8 cellular contexts compared by ENCODE assay signal in genomic region chr6:158284340-158285210, GRCh38. TPM values are rescaled to one million over a fixed set of nuclear protein-coding genes. Genes with fewer than 3 reads are reported as not detected.
DNase-seq lines count a peak whose midpoint lies in the region; ATAC-seq, FAIRE-seq and TF ChIP-seq lines count a peak whose summit lies in the region.

No MANE protein-coding gene starts in this region.

- H3K4me3 Mint-ChIP-seq in activated T-cell treated with anti-CD3 and anti-CD28 coated beads, Interleukin-2, amount 50 U/mL, for 72 hours: peak overlapping the region; percentile 14 to 54
- peak overlapping the region in 4 of 5 experiments; percentile 43 to 71 (median 55) for H3K4me3 Mint-ChIP-seq in brain
- no peak overlapping the region for H3K4me3 Mint-ChIP-seq in activated CD4-positive, alpha-beta T cell treated with anti-CD3 and anti-CD28 coated beads, Interleukin-2, amount 10 ng/mL, durations not matched to agents 24 days and 14 days

- peak overlapping the region; percentile 35 for H3K27ac Mint-ChIP-seq in activated T-cell treated with anti-CD3 and anti-CD28 coated beads, Interleukin-2, amount 50 U/mL, for 72 hours
- H3K27ac Mint-ChIP-seq in brain: peak overlapping the region; percentile 7 to 92 (median 84)
- H3K27ac Mint-ChIP-seq in activated CD4-positive, alpha-beta T cell treated with anti-CD3 and anti-CD28 coated beads, Interleukin-2, amount 10 ng/mL, durations not matched to agents 24 days and 14 days: no peak overlapping the region

- peak; percentile 58 to 71 for ATAC-seq in activated T-cell treated with anti-CD3 and anti-CD28 coated beads, Interleukin-2, amount 50 U/mL, for 72 hours (replicated peaks in 1 of 2)
- ATAC-seq in thoracic aorta (ENCODE audit: insufficient number of reproducible peaks, low FRiP score, low read depth): peak; percentile 62
- no peak for ATAC-seq in omental fat pad (ENCODE audit: low FRiP score)
- no peak for ATAC-seq in GM21360 (IDR thresholded peaks at IDR 0.05; ENCODE audit: unreplicated experiment)

- no peaks in the 10 kb centered on the region for H3K36me3 ChIP-seq in thoracic aorta

- H3K4me1 Mint-ChIP-seq in activated T-cell treated with anti-CD3 and anti-CD28 coated beads, Interleukin-2, amount 50 U/mL, for 72 hours (ENCODE audit: low read depth): peaks cover 32% of the 10 kb centered on the region
- peaks cover 73% of the 10 kb centered on the region for H3K4me1 Mint-ChIP-seq in brain
- H3K4me1 Mint-ChIP-seq in activated CD4-positive, alpha-beta T cell treated with anti-CD3 and anti-CD28 coated beads, Interleukin-2, amount 10 ng/mL, durations not matched to agents 24 days and 14 days: peaks cover 29% of the 10 kb centered on the region

- H3K9me3 Mint-ChIP-seq in activated T-cell treated with anti-CD3 and anti-CD28 coated beads, Interleukin-2, amount 50 U/mL, for 72 hours: no peaks in the 10 kb centered on the region
- H3K9me3 Mint-ChIP-seq in brain: peaks cover 0 to under 1% (median 0%) of the 10 kb centered on the region in 5 experiments
- no peaks in the 10 kb centered on the region for H3K9me3 Mint-ChIP-seq in activated CD4-positive, alpha-beta T cell treated with anti-CD3 and anti-CD28 coated beads, Interleukin-2, amount 10 ng/mL, durations not matched to agents 24 days and 14 days

- no peaks in the 10 kb centered on the region for H3K9me3 ChIP-seq in thoracic aorta

- H3K4me1 ChIP-seq in thoracic aorta (ENCODE audit: control insufficient read depth in 1 of 2, low read depth in 2 of 2): peaks cover 29 to 41% of the 10 kb centered on the region in 2 donors

- no peaks in the 10 kb centered on the region for H3K27me3 ChIP-seq in thoracic aorta (replicated peaks; ENCODE audit: insufficient read depth)

- DNase-seq in activated T-cell treated with anti-CD3 and anti-CD28 coated beads, Interleukin-2, amount 50 U/mL, for 72 hours: no peak
- DNase-seq in activated T-cell treated with anti-CD3 and anti-CD28 coated beads for 4 hours (no peak), thoracic aorta (ENCODE audit: low spot score) (no peak), omental fat pad (ENCODE audit: low spot score) (no peak)
- no peak for DNase-seq in activated CD4-positive, alpha-beta T cell treated with anti-CD3 and anti-CD28 coated beads, Interleukin-2, amount 10 ng/mL, durations not matched to agents 24 days and 14 days

- TF ChIP-seq CTCF in brain (conservative IDR thresholded peaks at IDR 0.05): no peak
- TF ChIP-seq CTCF in thoracic aorta (IDR thresholded peaks at IDR 0.05): no peak
- TF ChIP-seq CTCF in omental fat pad (IDR thresholded peaks at IDR 0.05): no peak

- H3K36me3 Mint-ChIP-seq in activated T-cell treated with anti-CD3 and anti-CD28 coated beads, Interleukin-2, amount 50 U/mL, for 72 hours (ENCODE audit: insufficient read depth in 2 of 2): no peaks in the 10 kb centered on the region
- H3K36me3 Mint-ChIP-seq in brain: peaks cover 41% of the 10 kb centered on the region
- H3K36me3 Mint-ChIP-seq in activated CD4-positive, alpha-beta T cell treated with anti-CD3 and anti-CD28 coated beads, Interleukin-2, amount 10 ng/mL, durations not matched to agents 24 days and 14 days (ENCODE audit: low read depth): peaks cover 2% of the 10 kb centered on the region

- peak overlapping the region; percentile 71 to 79 for H3K27ac ChIP-seq in thoracic aorta

- no peaks in the 10 kb centered on the region for H3K27me3 Mint-ChIP-seq in activated T-cell treated with anti-CD3 and anti-CD28 coated beads, Interleukin-2, amount 50 U/mL, for 72 hours (ENCODE audit: low read depth)
- H3K27me3 Mint-ChIP-seq in brain: no peaks in the 10 kb centered on the region
- H3K27me3 Mint-ChIP-seq in activated CD4-positive, alpha-beta T cell treated with anti-CD3 and anti-CD28 coated beads, Interleukin-2, amount 10 ng/mL, durations not matched to agents 24 days and 14 days: no peaks in the 10 kb centered on the region

- intact Hi-C loops in activated CD4-positive, alpha-beta T cell treated with anti-CD3 and anti-CD28 coated beads, Interleukin-2, amount 10 ng/mL, durations not matched to agents 24 days and 14 days (cut with micrococcal nuclease): no loop called here

- peak; percentile 47 for FAIRE-seq in islet of Langerhans (lab: Jason Lieb, UNC)

- H3K4me3 ChIP-seq in thoracic aorta: peak overlapping the region; percentile 51

RNA-seq across cellular contexts. Expression of gene TULP4, which starts 27.7 kb away (rescaled TPM):
- total RNA-seq in activated T-cell treated with anti-CD3 and anti-CD28 coated beads, Interleukin-2, amount 50 U/mL, for 72 hours: 10 to 100 TPM; 19.5 to 20.8 TPM
- 24.9 TPM for polyA plus RNA-seq in brain (ENCODE audit: insufficient read depth, low read depth, low replicate concordance)
- total RNA-seq in thoracic aorta (100 to 1,000 TPM in 1 of 2 donors, 10 to 100 TPM in 1; 75.5 to 189 TPM), omental fat pad (100 to 1,000 TPM in 2 of 4 donors, 10 to 100 TPM in 2; 76.7 to 118 (median 95.7) TPM)
- 23.9 and 24.0 TPM in 2 replicates for total RNA-seq in activated CD4-positive, alpha-beta T cell treated with anti-CD3 and anti-CD28 coated beads, Interleukin-2, amount 10 ng/mL, durations not matched to agents 24 days and 14 days

Comparison
In these comparisons a context has a peak if more than half of its experiments do, and no peak if none do; other contexts are left out.
1. ATAC-seq: peak in activated T-cell treated with anti-CD3 and anti-CD28 coated beads, Interleukin-2, amount 50 U/mL, for 72 hours (2 of 2) and thoracic aorta (single experiment); none in omental fat pad (single experiment) and GM21360 (single experiment).